10 cellular contexts compared by ENCODE assay signal in genomic region chr14:25394356-25394755, GRCh38.
"Had no signal": no experiment of that assay in that cellular context is flagged by ENCODE, and none has a peak within 500 bp of the region (broad histone marks: within the 10 kb centered on the region; RNA-seq: fewer than 3 reads in every experiment).

No MANE protein-coding gene starts in this region.

- H3K9me3 ChIP-seq: lower lobe of right lung had no signal

- ATAC-seq: heart left ventricle; lower lobe of right lung; stimulated activated effector memory CD8-positive, alpha-beta T cell treated with anti-CD3 and anti-CD28 coated beads, Interleukin-12 subunit alpha, Interleukin-12 subunit beta, amount 100 ng/mL, for 72 hours had no signal

- H3K4me3 ChIP-seq: heart left ventricle, lower lobe of right lung had no signal

- DNase-seq: activated CD4-positive, alpha-beta T cell treated with anti-CD3 and anti-CD28 coated beads, Interleukin-2, amount 50 U/mL, for 1 hour; activated CD8-positive, alpha-beta memory T cell treated with anti-CD3 and anti-CD28 coated beads for 24 hours; activated naive CD8-positive, alpha-beta T cell treated with anti-CD3 and anti-CD28 coated beads, Interleukin-2, amount 10 ng/mL, durations not matched to agents 7 days and 5 days; cortex of kidney; effector CD8-positive, alpha-beta T cell; left cardiac atrium; lower lobe of right lung; midbrain had no signal

- H3K36me3 ChIP-seq: heart left ventricle, lower lobe of right lung had no signal

- H3K27ac ChIP-seq: heart left ventricle, lower lobe of right lung had no signal

- H3K4me1 ChIP-seq: heart left ventricle, lower lobe of right lung had no signal
